In genomic region chr9:3385871-3386270, GRCh38 we compare ENCODE assay signal across 10 cellular contexts.
DNase-seq lines count a peak whose midpoint lies in the region; ATAC-seq and TF ChIP-seq lines count a peak whose summit lies in the region.
"Had no signal": no experiment of that assay in that cellular context is flagged by ENCODE, and none has a peak within 500 bp of the region (broad histone marks: within the 10 kb centered on the region; RNA-seq: fewer than 3 reads in every experiment).

No MANE protein-coding gene starts in this region.

- no peak for TF ChIP-seq CTCF in testis (IDR thresholded peaks at IDR 0.05)

- H3K4me1 Mint-ChIP-seq in activated naive CD8-positive, alpha-beta T cell treated with anti-CD3 and anti-CD28 coated beads, Interleukin-2, amount 10 ng/mL, durations not matched to agents 7 days and 5 days = peaks cover 14% of the 10 kb centered on the region

- no peaks in the 10 kb centered on the region for H3K4me1 ChIP-seq in testis
- H3K4me1 ChIP-seq: Peyer's patch had no signal

- peaks cover 39% of the 10 kb centered on the region for H3K36me3 Mint-ChIP-seq in activated naive CD8-positive, alpha-beta T cell treated with anti-CD3 and anti-CD28 coated beads, Interleukin-2, amount 10 ng/mL, durations not matched to agents 7 days and 5 days

- H3K4me3 ChIP-seq in testis = no peak overlapping the region
- H3K4me3 ChIP-seq: hepatocyte, Peyer's patch had no signal

- no peaks in the 10 kb centered on the region for H3K36me3 ChIP-seq in testis (ENCODE audit: low read depth, missing control alignments)
- H3K36me3 ChIP-seq: Peyer's patch had no signal

- no peak overlapping the region for H3K27ac ChIP-seq in testis
- H3K27ac ChIP-seq: hepatocyte, Peyer's patch had no signal

- no peaks in the 10 kb centered on the region for H3K27me3 Mint-ChIP-seq in activated naive CD8-positive, alpha-beta T cell treated with anti-CD3 and anti-CD28 coated beads, Interleukin-2, amount 10 ng/mL, durations not matched to agents 7 days and 5 days

- H3K27ac Mint-ChIP-seq in activated naive CD8-positive, alpha-beta T cell treated with anti-CD3 and anti-CD28 coated beads, Interleukin-2, amount 10 ng/mL, durations not matched to agents 7 days and 5 days = peak overlapping the region; percentile 30

- H3K9me3 Mint-ChIP-seq in activated naive CD8-positive, alpha-beta T cell treated with anti-CD3 and anti-CD28 coated beads, Interleukin-2, amount 10 ng/mL, durations not matched to agents 7 days and 5 days = peaks cover 18% of the 10 kb centered on the region

- H3K4me3 Mint-ChIP-seq in activated naive CD8-positive, alpha-beta T cell treated with anti-CD3 and anti-CD28 coated beads, Interleukin-2, amount 10 ng/mL, durations not matched to agents 7 days and 5 days = peak overlapping the region; percentile 46

- no peaks in the 10 kb centered on the region for H3K9me3 ChIP-seq in testis
- H3K9me3 ChIP-seq: Peyer's patch had no signal

- no peak for DNase-seq in activated naive CD8-positive, alpha-beta T cell treated with anti-CD3 and anti-CD28 coated beads, Interleukin-2, amount 10 ng/mL, durations not matched to agents 7 days and 5 days
- DNase-seq in NCI-H2171 treated with DMSO at 0.1 percent for 48 hours (lab: John Stamatoyannopoulos, UW) = no peak
- DNase-seq in testis = no peak
- no peak for DNase-seq in NCI-H187 treated with DMSO at 0.1 percent for 48 hours (lab: John Stamatoyannopoulos, UW)
- no peak for DNase-seq in HK-2 (ENCODE audit: unreplicated experiment)
- DNase-seq: Peyer's patch had no signal

- ATAC-seq in GM18502 (IDR thresholded peaks at IDR 0.05; ENCODE audit: poor library complexity, unreplicated experiment) = peak; percentile 98
- ATAC-seq in GM21423 (IDR thresholded peaks at IDR 0.05; ENCODE audit: unreplicated experiment) = peak; percentile 92
- peak; percentile 94 for ATAC-seq in HG03354 (IDR thresholded peaks at IDR 0.05; ENCODE audit: poor library complexity, severe bottlenecking, unreplicated experiment)
- peak; percentile 100 for ATAC-seq in activated naive CD8-positive, alpha-beta T cell treated with anti-CD3 and anti-CD28 coated beads, Interleukin-2, amount 10 ng/mL, durations not matched to agents 7 days and 5 days (ENCODE audit: low read depth)

- POLR2A ChIA-PET in activated naive CD8-positive, alpha-beta T cell treated with anti-CD3 and anti-CD28 coated beads, Interleukin-2, amount 10 ng/mL, durations not matched to agents 7 days and 5 days (lab: Charles Lee) = interaction anchor here (1.2 kb wide), 1 partner anchor 140 kb away, joined by 5 read pairs; the partner anchor contains the start of gene RFX3

- intact Hi-C loops in testis (cut with DNase I; ENCODE audit: low total_unique reads) = no loop called here

- TF ChIP-seq POLR2A in testis (IDR thresholded peaks at IDR 0.05) = no peak

- no peaks in the 10 kb centered on the region for H3K27me3 ChIP-seq in testis
- H3K27me3 ChIP-seq: hepatocyte, Peyer's patch had no signal

- WGBS in testis, 2 donors = 79 to 84% methylated on average over 1 of the region's 1 CpG
